Comparison of ENCODE assay signal across 8 cellular contexts in genomic region chr17:49677134-49677932, GRCh38. TPM values are rescaled to one million over a fixed set of nuclear protein-coding genes. Genes with fewer than 3 reads are reported as not detected.
DNase-seq lines count a peak whose midpoint lies in the region; ATAC-seq and TF ChIP-seq lines count a peak whose summit lies in the region.

No MANE protein-coding gene starts in this region.

- H3K9me3 Mint-ChIP-seq in activated naive CD8-positive, alpha-beta T cell treated with anti-CD3 and anti-CD28 coated beads for 36 hours, result peaks cover 4% of the 10 kb centered on the region
- H3K9me3 Mint-ChIP-seq in osteocyte (ENCODE audit: unreplicated experiment), result no peaks in the 10 kb centered on the region

- peak overlapping the region; percentile 70 for H3K27ac ChIP-seq in HEK293 (ENCODE audit: extremely low read depth, low read depth, low read length)
- H3K27ac ChIP-seq in thoracic aorta, result peak overlapping the region; percentile 96 to 97

- no peaks in the 10 kb centered on the region for H3K9me3 ChIP-seq in HEK293 (ENCODE audit: control insufficient read depth, insufficient read depth, low read depth, low read length)
- no peaks in the 10 kb centered on the region for H3K9me3 ChIP-seq in thoracic aorta

- ATAC-seq in Right ventricle myocardium inferior, result peak; percentile 81
- peak; percentile 64 for ATAC-seq in thoracic aorta (ENCODE audit: insufficient number of reproducible peaks, low FRiP score, low read depth)

- peaks cover 12% of the 10 kb centered on the region for H3K27me3 Mint-ChIP-seq in activated naive CD8-positive, alpha-beta T cell treated with anti-CD3 and anti-CD28 coated beads for 36 hours
- H3K27me3 Mint-ChIP-seq in osteocyte (ENCODE audit: unreplicated experiment), result peaks cover 2% of the 10 kb centered on the region

- no peaks in the 10 kb centered on the region for H3K27me3 ChIP-seq in thoracic aorta (replicated peaks; ENCODE audit: insufficient read depth)

- H3K36me3 Mint-ChIP-seq in activated naive CD8-positive, alpha-beta T cell treated with anti-CD3 and anti-CD28 coated beads for 36 hours, result peaks cover 28% of the 10 kb centered on the region
- H3K36me3 Mint-ChIP-seq in osteocyte (ENCODE audit: unreplicated experiment), result peaks cover 10% of the 10 kb centered on the region

- H3K36me3 ChIP-seq in HEK293 (ENCODE audit: control insufficient read depth in 2 of 2, insufficient read depth in 1 of 2, low read length in 2 of 2) (peaks cover 12 to 19% of the 10 kb centered on the region in 2 experiments), thoracic aorta (no peaks in the 10 kb centered on the region)

- H3K4me3 Mint-ChIP-seq in activated naive CD8-positive, alpha-beta T cell treated with anti-CD3 and anti-CD28 coated beads for 36 hours, result peak overlapping the region; percentile 98
- peak overlapping the region; percentile 97 for H3K4me3 Mint-ChIP-seq in osteocyte (ENCODE audit: unreplicated experiment)

- H3K4me3 ChIP-seq in HEK293 (ENCODE audit: low read depth, low read length) (peak overlapping the region; percentile 78), thoracic aorta (peak overlapping the region; percentile 76)

- H3K27ac Mint-ChIP-seq in activated naive CD8-positive, alpha-beta T cell treated with anti-CD3 and anti-CD28 coated beads for 36 hours, result peak overlapping the region; percentile 99
- peak overlapping the region; percentile 99 for H3K27ac Mint-ChIP-seq in osteocyte (ENCODE audit: unreplicated experiment)

- POLR2A ChIA-PET in HEK293 (lab: Yijun Ruan, JAX), result interaction anchor here (0.6 to 1.0 kb wide), 25 partner anchors 13 to 1603 kb away, joined by 3 to 17 read pairs (median 4); partner anchors contain the start of genes FAM117A, KAT7 and NGFR

- CTCF ChIA-PET in HEK293 (lab: Yijun Ruan, JAX), result interaction anchor here (0.6 to 2.0 kb wide), 6 partner anchors 50 to 333 kb away, joined by 3 to 5 read pairs (median 3); partner anchors contain the start of gene NXPH3

- intact Hi-C loops in Right ventricle myocardium inferior (cut with DNase I), result loop anchor here (2.0 to 5.0 kb wide), 2 partner anchors 45 to 61 kb away; no protein-coding TSS in a partner anchor

- H3K4me1 ChIP-seq in HEK293 (ENCODE audit: control insufficient read depth, insufficient read depth, low read length), result peaks cover 15% of the 10 kb centered on the region; the same call in 1 of the 2 replicates
- peaks cover 33 to 41% of the 10 kb centered on the region in 2 donors for H3K4me1 ChIP-seq in thoracic aorta (ENCODE audit: control insufficient read depth in 1 of 2, low read depth in 2 of 2)

- peak; percentile 91 for TF ChIP-seq CTCF in HEK293 (tag by site-specific recombination; IDR thresholded peaks at IDR 0.05)
- no peak for TF ChIP-seq CTCF in osteocyte (IDR thresholded peaks at IDR 0.05)
- no peak for TF ChIP-seq CTCF in thoracic aorta (IDR thresholded peaks at IDR 0.05)

- H3K4me1 Mint-ChIP-seq in activated naive CD8-positive, alpha-beta T cell treated with anti-CD3 and anti-CD28 coated beads for 36 hours, result peaks cover 46% of the 10 kb centered on the region
- peaks cover 38% of the 10 kb centered on the region for H3K4me1 Mint-ChIP-seq in osteocyte (ENCODE audit: unreplicated experiment)

- DNase-seq in ELF-1 (ENCODE audit: low read depth, low spot score), result peak; percentile 95
- DNase-seq in NCI-H1105 (lab: John Stamatoyannopoulos, UW), result peak; percentile 89
- DNase-seq in SKM-1 (lab: John Stamatoyannopoulos, UW; ENCODE audit: unreplicated experiment), result peak; percentile 78
- DNase-seq in activated naive CD8-positive, alpha-beta T cell treated with anti-CD3 and anti-CD28 coated beads for 36 hours, result peak; percentile 97
- peak; percentile 99 for DNase-seq in Right ventricle myocardium inferior (ENCODE audit: missing footprints)
- peak; percentile 99 for DNase-seq in osteocyte (ENCODE audit: extremely low spot score, unreplicated experiment)
- DNase-seq in thoracic aorta (ENCODE audit: low spot score), result peak; percentile 89

TF ChIP-seq in HEK293, 187 proteins besides CTCF, POLR2A, EP300 and RAD21 (continues in another document):
- TF ChIP-seq PATZ1 (tag by site-specific recombination; IDR thresholded peaks at IDR 0.05), result peak; percentile 100
- TF ChIP-seq, protein P1, sequence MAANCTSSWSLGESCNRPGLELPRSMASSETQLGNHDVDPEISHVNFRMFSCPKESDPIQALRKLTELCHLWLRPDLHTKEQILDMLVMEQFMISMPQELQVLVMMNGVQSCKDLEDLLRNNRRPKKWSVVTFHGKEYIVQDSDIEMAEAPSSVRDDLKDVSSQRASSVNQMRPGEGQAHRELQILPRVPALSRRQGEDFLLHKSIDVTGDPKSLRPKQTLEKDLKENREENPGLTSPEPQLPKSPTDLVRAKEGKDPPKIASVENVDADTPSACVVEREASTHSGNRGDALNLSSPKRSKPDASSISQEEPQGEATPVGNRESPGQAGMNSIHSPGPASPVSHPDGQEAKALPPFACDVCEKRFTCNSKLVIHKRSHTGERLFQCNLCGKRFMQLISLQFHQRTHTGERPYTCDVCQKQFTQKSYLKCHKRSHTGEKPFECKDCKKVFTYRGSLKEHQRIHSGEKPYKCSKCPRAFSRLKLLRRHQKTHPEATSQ (tag by site-specific recombination; IDR thresholded peaks at IDR 0.05), result peak; percentile 56; the same call in 1 of the 2 replicates
- no peak for TF ChIP-seq ZNF629 (tag by site-specific recombination; IDR thresholded peaks at IDR 0.05)
- TF ChIP-seq GFI1B (tag by site-specific recombination; IDR thresholded peaks at IDR 0.05), result 0 out of 2 replicates have a peak, but pooled peaks have one; percentile 44
- 0 out of 2 replicates have a peak, but pooled peaks have one; percentile 41 for TF ChIP-seq ZNF747 (tag by site-specific recombination; IDR thresholded peaks at IDR 0.05)
- TF ChIP-seq ZFHX2 (tag by site-specific recombination; conservative IDR thresholded peaks at IDR 0.05), result no peak; the same call in 1 of the 2 replicates
- TF ChIP-seq RBAK (tag by site-specific recombination; IDR thresholded peaks at IDR 0.05), result no peak
- TF ChIP-seq ZNF350 (tag by site-specific recombination; IDR thresholded peaks at IDR 0.05), result no peak
- TF ChIP-seq, protein P2, sequence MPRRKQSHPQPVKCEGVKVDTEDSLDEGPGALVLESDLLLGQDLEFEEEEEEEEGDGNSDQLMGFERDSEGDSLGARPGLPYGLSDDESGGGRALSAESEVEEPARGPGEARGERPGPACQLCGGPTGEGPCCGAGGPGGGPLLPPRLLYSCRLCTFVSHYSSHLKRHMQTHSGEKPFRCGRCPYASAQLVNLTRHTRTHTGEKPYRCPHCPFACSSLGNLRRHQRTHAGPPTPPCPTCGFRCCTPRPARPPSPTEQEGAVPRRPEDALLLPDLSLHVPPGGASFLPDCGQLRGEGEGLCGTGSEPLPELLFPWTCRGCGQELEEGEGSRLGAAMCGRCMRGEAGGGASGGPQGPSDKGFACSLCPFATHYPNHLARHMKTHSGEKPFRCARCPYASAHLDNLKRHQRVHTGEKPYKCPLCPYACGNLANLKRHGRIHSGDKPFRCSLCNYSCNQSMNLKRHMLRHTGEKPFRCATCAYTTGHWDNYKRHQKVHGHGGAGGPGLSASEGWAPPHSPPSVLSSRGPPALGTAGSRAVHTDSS (tag by site-specific recombination; IDR thresholded peaks at IDR 0.05), result no peak
- TF ChIP-seq, protein P3, sequence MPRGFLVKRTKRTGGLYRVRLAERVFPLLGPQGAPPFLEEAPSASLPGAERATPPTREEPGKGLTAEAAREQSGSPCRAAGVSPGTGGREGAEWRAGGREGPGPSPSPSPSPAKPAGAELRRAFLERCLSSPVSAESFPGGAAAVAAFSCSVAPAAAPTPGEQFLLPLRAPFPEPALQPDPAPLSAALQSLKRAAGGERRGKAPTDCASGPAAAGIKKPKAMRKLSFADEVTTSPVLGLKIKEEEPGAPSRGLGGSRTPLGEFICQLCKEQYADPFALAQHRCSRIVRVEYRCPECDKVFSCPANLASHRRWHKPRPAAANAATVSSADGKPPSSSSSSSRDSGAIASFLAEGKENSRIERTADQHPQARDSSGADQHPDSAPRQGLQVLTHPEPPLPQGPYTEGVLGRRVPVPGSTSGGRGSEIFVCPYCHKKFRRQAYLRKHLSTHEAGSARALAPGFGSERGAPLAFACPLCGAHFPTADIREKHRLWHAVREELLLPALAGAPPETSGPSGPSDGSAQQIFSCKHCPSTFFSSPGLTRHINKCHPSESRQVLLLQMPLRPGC (tag by site-specific recombination; IDR thresholded peaks at IDR 0.05), result no peak
- peak; percentile 26; the same call in 1 of the 2 replicates for TF ChIP-seq ZNF223 (tag by site-specific recombination; IDR thresholded peaks at IDR 0.05)
- TF ChIP-seq GLI4 (tag by site-specific recombination; IDR thresholded peaks at IDR 0.05), result 0 out of 2 replicates have a peak, but pooled peaks have one; percentile 57
- TF ChIP-seq OSR2 (tag by site-specific recombination; IDR thresholded peaks at IDR 0.05), result 0 out of 2 replicates have a peak, but pooled peaks have one; percentile 11
- TF ChIP-seq YY2 (tag by site-specific recombination; IDR thresholded peaks at IDR 0.05), result no peak
- TF ChIP-seq ZNF169 (tag by site-specific recombination; IDR thresholded peaks at IDR 0.05), result 0 out of 2 replicates have a peak, but pooled peaks have one; percentile 44
- no peak for TF ChIP-seq ZBTB8A (tag by site-specific recombination; IDR thresholded peaks at IDR 0.05)
- TF ChIP-seq ZNF24 (tag by site-specific recombination; IDR thresholded peaks at IDR 0.05), result no peak

RNA-seq across cellular contexts. Expression of gene SPOP, which starts 0.6 kb away (rescaled TPM):
- total RNA-seq in activated naive CD8-positive, alpha-beta T cell treated with anti-CD3 and anti-CD28 coated beads for 36 hours, result 10 to 100 TPM; 56.6 to 57.7 TPM
- total RNA-seq in Right ventricle myocardium inferior (73.1 TPM), osteocyte (63.9 and 68.6 TPM in 2 replicates), thoracic aorta (100 to 1,000 TPM in 1 of 2 donors, 10 to 100 TPM in 1; 97.7 to 123 TPM)

RNA-seq across cellular contexts. Expression of gene SLC35B1, which starts 30.4 kb away (rescaled TPM):
- 10 to 100 TPM; 58.6 to 63.8 TPM for total RNA-seq in activated naive CD8-positive, alpha-beta T cell treated with anti-CD3 and anti-CD28 coated beads for 36 hours
- total RNA-seq in Right ventricle myocardium inferior (59.3 TPM), osteocyte (60.0 and 62.0 TPM in 2 replicates), thoracic aorta (10 to 100 TPM; 30.9 to 86.6 TPM)

Comparison
In these comparisons a context has a peak if more than half of its experiments do, and no peak if none do; other contexts are left out.
1. Peak in every context shown above with its lines: DNase-seq, ATAC-seq, H3K4me3 ChIP-seq and H3K27ac ChIP-seq.